ENCODE assay signal across 17 cellular contexts in the genomic region with DNA sequence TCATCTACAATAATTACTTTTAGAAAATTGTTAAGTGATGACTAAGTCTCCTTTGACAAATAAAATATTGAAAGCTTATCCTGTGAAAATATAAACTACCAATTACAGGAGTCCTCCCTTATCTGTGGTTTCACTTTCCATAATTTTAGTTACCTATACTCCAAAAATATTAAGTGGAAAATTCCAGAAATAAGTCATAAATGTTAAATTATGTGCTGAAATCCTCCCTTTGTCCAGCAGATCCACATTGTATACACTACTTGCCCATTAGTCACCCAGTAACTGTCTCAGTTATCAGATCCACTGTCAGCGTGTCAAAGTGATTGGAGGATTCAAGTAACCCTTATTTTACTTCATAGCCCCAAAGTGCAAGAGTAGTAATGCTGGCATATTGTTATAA.
DNase-seq lines count a peak whose midpoint lies in the region; ATAC-seq and TF ChIP-seq lines count a peak whose summit lies in the region.
"Had no signal": no experiment of that assay in that cellular context is flagged by ENCODE, and none has a peak within 500 bp of the region (broad histone marks: within the 10 kb centered on the region; RNA-seq: fewer than 3 reads in every experiment).

No MANE protein-coding gene starts in this region.

- peaks cover 62% of the 10 kb centered on the region for H3K79me2 ChIP-seq in GM23248 (ENCODE audit: insufficient read depth)

- DNase-seq in GM23248 (peak; percentile 59), RWPE2 (ENCODE audit: low spot score) (no peak), fibroblast of mammary gland (ENCODE audit: low read depth) (peak; percentile 31), psoas muscle (no peak), GM10248 (ENCODE audit: extremely low spot score) (no peak), T-cell (no peak)
- DNase-seq in natural killer cell treated with Interleukin-12 subunit alpha and Interleukin-12 subunit beta and Interleukin-15 and Interleukin-18, amount 100 ng/mL, for 72 hours (ENCODE audit: low spot score), result no peak
- DNase-seq: activated CD8-positive, alpha-beta memory T cell treated with anti-CD3 and anti-CD28 coated beads, Interleukin-2, amount 50 U/mL, for 48 hours; activated naive CD4-positive, alpha-beta T cell; DND-41; heart right ventricle; left cardiac atrium; Peyer's patch; stimulated activated CD4-positive, alpha-beta T cell treated with anti-CD3 and anti-CD28 coated beads, Interleukin-15, amount 100 ng/mL, for 24 hours; T-helper 17 cell had no signal

- H3K36me3 Mint-ChIP-seq in natural killer cell treated with Interleukin-12 subunit alpha and Interleukin-12 subunit beta and Interleukin-15 and Interleukin-18, amount 100 ng/mL, for 72 hours, result no peaks in the 10 kb centered on the region
- no peaks in the 10 kb centered on the region for H3K36me3 Mint-ChIP-seq in T-cell
- H3K36me3 Mint-ChIP-seq: CD14-positive monocyte had no signal

- no peaks in the 10 kb centered on the region for H3K9me2 ChIP-seq in GM23248 (ENCODE audit: insufficient read depth)

- 15 to 30% methylated on average over 1 of the region's 1 CpG for WGBS in GM23248 (ENCODE audit: low coverage in 1 of 2, low lambda C conversion rate in 2 of 2, missing lambda C conversion rate in 2 of 2), 2 experiments
- 40 to 78% (median 48%) methylated on average over 1 of the region's 1 CpG for WGBS in psoas muscle, 3 donors

- H3K27me3 Mint-ChIP-seq in natural killer cell treated with Interleukin-12 subunit alpha and Interleukin-12 subunit beta and Interleukin-15 and Interleukin-18, amount 100 ng/mL, for 72 hours, result no peaks in the 10 kb centered on the region
- H3K27me3 Mint-ChIP-seq in T-cell, result no peaks in the 10 kb centered on the region
- H3K27me3 Mint-ChIP-seq: T-helper 17 cell had no signal

- POLR2A ChIA-PET in GM10248 (lab: Yijun Ruan, JAX), result no interaction called here
- POLR2A ChIA-PET in T-cell (lab: Charles Lee), result no interaction called here

- H3K9ac ChIP-seq in GM23248, result no peak overlapping the region

- H2AFZ ChIP-seq in GM23248, result no peak overlapping the region

- no peaks in the 10 kb centered on the region for H3K4me1 Mint-ChIP-seq in natural killer cell treated with Interleukin-12 subunit alpha and Interleukin-12 subunit beta and Interleukin-15 and Interleukin-18, amount 100 ng/mL, for 72 hours (ENCODE audit: low read depth in 2 of 2)
- peaks cover 0 to 5% (median 0%) of the 10 kb centered on the region in 3 donors for H3K4me1 Mint-ChIP-seq in T-cell
- H3K4me1 Mint-ChIP-seq: CD14-positive monocyte had no signal

- intact Hi-C loops in psoas muscle (cut with DNase I), result loop anchor here in 1 of 2 donors (5.0 kb wide), 1 partner anchor 564 kb away; no protein-coding TSS in a partner anchor

- TF ChIP-seq CTCF in RWPE2 (IDR thresholded peaks at IDR 0.05; ENCODE audit: poor library complexity, severe bottlenecking) (no peak), fibroblast of mammary gland (conservative IDR thresholded peaks at IDR 0.05; ENCODE audit: control insufficient read depth, insufficient read depth, low read depth, low read length) (no peak), psoas muscle (IDR thresholded peaks at IDR 0.05) (no peak), GM10248 (IDR thresholded peaks at IDR 0.05; ENCODE audit: control extremely low read depth, extremely low read depth, low read depth, missing control alignments) (no peak)

- ATAC-seq in RWPE2 (ENCODE audit: low read depth) (peak; percentile 65; the same call in 1 of the 3 replicates), psoas muscle (peak in 3 of 4 donors; percentile 41 to 45 (median 45)), GM21381 (IDR thresholded peaks at IDR 0.05; ENCODE audit: unreplicated experiment) (no peak), T-cell (replicated peaks in 1 of 4) (no peak)
- ATAC-seq in natural killer cell treated with Interleukin-12 subunit alpha and Interleukin-12 subunit beta and Interleukin-15 and Interleukin-18, amount 100 ng/mL, for 72 hours, result no peak
- ATAC-seq: heart right ventricle, T-helper 17 cell had no signal

- H3K4me3 ChIP-seq in GM23248 (peak overlapping the region; percentile 19; the same call in 1 of the 2 replicates), RWPE2 (ENCODE audit: severe bottlenecking) (no peak overlapping the region), fibroblast of mammary gland (ENCODE audit: control insufficient read depth, low read depth, low read length) (no peak overlapping the region), psoas muscle (no peak overlapping the region)
- H3K4me3 ChIP-seq: heart right ventricle, Peyer's patch had no signal

- peaks cover 25% of the 10 kb centered on the region for H3F3A ChIP-seq in GM23248 (ENCODE audit: insufficient read depth)

- H3K27ac ChIP-seq in GM23248, result no peak overlapping the region
- peak overlapping the region; percentile 6 for H3K27ac ChIP-seq in RWPE2 (ENCODE audit: poor library complexity, severe bottlenecking)
- H3K27ac ChIP-seq in psoas muscle, result no peak overlapping the region
- H3K27ac ChIP-seq: heart right ventricle, Peyer's patch had no signal

- peaks cover 4% of the 10 kb centered on the region; the same call in 1 of the 2 replicates for H4K20me1 ChIP-seq in GM23248 (ENCODE audit: insufficient read depth)

- peaks cover 30% of the 10 kb centered on the region for H3K4me1 ChIP-seq in GM23248 (ENCODE audit: insufficient read depth)
- peaks cover 17% of the 10 kb centered on the region for H3K4me1 ChIP-seq in RWPE2 (ENCODE audit: insufficient read depth, poor library complexity, severe bottlenecking)
- peaks cover 48% of the 10 kb centered on the region for H3K4me1 ChIP-seq in psoas muscle

- no peak overlapping the region for H3K4me3 Mint-ChIP-seq in natural killer cell treated with Interleukin-12 subunit alpha and Interleukin-12 subunit beta and Interleukin-15 and Interleukin-18, amount 100 ng/mL, for 72 hours
- H3K4me3 Mint-ChIP-seq in T-cell, result no peak overlapping the region
- H3K4me3 Mint-ChIP-seq: CD14-positive monocyte, T-helper 17 cell had no signal

- CTCF ChIA-PET in GM10248 (lab: Yijun Ruan, JAX), result interaction anchor here (1.0 to 5.2 kb wide), 6 partner anchors 12 to 567 kb away, joined by 3 to 30 read pairs (median 4); no protein-coding TSS in a partner anchor
- CTCF ChIA-PET in T-cell (lab: Charles Lee), result interaction anchor here (0.6 to 2.7 kb wide), 3 partner anchors 563 to 566 kb away, joined by 3 to 13 read pairs (median 4); no protein-coding TSS in a partner anchor

- H3K9me3 Mint-ChIP-seq in natural killer cell treated with Interleukin-12 subunit alpha and Interleukin-12 subunit beta and Interleukin-15 and Interleukin-18, amount 100 ng/mL, for 72 hours, result no peaks in the 10 kb centered on the region
- H3K9me3 Mint-ChIP-seq in T-cell, result no peaks in the 10 kb centered on the region
- H3K9me3 Mint-ChIP-seq: CD14-positive monocyte had no signal

- no peak overlapping the region for H3K27ac Mint-ChIP-seq in natural killer cell treated with Interleukin-12 subunit alpha and Interleukin-12 subunit beta and Interleukin-15 and Interleukin-18, amount 100 ng/mL, for 72 hours
- H3K27ac Mint-ChIP-seq in T-cell, result no peak overlapping the region
- H3K27ac Mint-ChIP-seq: CD14-positive monocyte had no signal

- in situ Hi-C loops in GM23248 (cut with MboI), result no loop called here

- H3K9me3 ChIP-seq in GM23248 (ENCODE audit: low read depth) (no peaks in the 10 kb centered on the region), RWPE2 (ENCODE audit: severe bottlenecking) (no peaks in the 10 kb centered on the region), psoas muscle (no peaks in the 10 kb centered on the region)
- H3K9me3 ChIP-seq: heart right ventricle, Peyer's patch had no signal

- no peaks in the 10 kb centered on the region for H3K27me3 ChIP-seq in GM23248 (replicated peaks; ENCODE audit: insufficient read depth)
- H3K27me3 ChIP-seq in RWPE2 (ENCODE audit: insufficient read depth, poor library complexity, severe bottlenecking), result no peaks in the 10 kb centered on the region
- no peaks in the 10 kb centered on the region for H3K27me3 ChIP-seq in psoas muscle (ENCODE audit: insufficient read depth in 3 of 3, low read length in 2 of 3)
- H3K27me3 ChIP-seq: heart right ventricle, Peyer's patch had no signal

- H3K4me2 ChIP-seq in GM23248 (ENCODE audit: unreplicated experiment), result peak overlapping the region; percentile 58

- H3K36me3 ChIP-seq in GM23248 (ENCODE audit: low read depth), result no peaks in the 10 kb centered on the region
- no peaks in the 10 kb centered on the region for H3K36me3 ChIP-seq in RWPE2 (ENCODE audit: low read depth)
- no peaks in the 10 kb centered on the region for H3K36me3 ChIP-seq in psoas muscle (ENCODE audit: insufficient read depth in 1 of 2, low read depth in 1 of 2)
- H3K36me3 ChIP-seq: heart right ventricle, Peyer's patch had no signal

Comparison
In these comparisons a context has a peak if more than half of its experiments do, and no peak if none do; other contexts are left out.
1. DNase-seq: peak in GM23248 (single experiment) and fibroblast of mammary gland (single experiment); none in RWPE2 (single experiment), psoas muscle (0 of 2), GM10248 (single experiment), natural killer cell treated with Interleukin-12 subunit alpha and Interleukin-12 subunit beta and Interleukin-15 and Interleukin-18, amount 100 ng/mL, for 72 hours (single experiment) and T-cell (0 of 34).
2. ATAC-seq: peak in RWPE2 (single experiment) and psoas muscle (3 of 4); none in GM21381 (single experiment), natural killer cell treated with Interleukin-12 subunit alpha and Interleukin-12 subunit beta and Interleukin-15 and Interleukin-18, amount 100 ng/mL, for 72 hours (0 of 2) and T-cell (0 of 4).